In the genomic region with DNA sequence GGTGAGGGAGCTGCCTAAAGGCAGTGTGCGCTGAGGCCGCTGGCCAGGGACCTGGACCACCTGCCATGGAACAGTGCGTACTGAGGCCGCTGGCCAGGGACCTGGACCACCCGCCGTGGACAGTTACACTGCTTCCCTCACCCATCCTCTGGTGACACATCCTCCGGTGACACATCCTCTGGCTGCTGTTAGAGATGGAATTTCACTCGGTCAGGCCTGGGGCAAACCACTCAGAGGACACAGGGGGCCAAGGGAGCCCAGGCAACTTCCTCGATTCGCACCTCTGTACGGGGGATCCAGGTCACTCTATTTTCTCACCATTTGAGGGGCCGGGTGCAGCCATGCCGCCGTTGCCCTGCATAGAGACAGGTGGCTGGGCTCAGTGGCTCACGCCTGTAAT, we compare ENCODE assay signal across 2 cellular contexts.
TF ChIP-seq lines count a peak whose summit lies in the region.

No MANE protein-coding gene starts in this region.

TF ChIP-seq in SK-N-SH treated with all-trans-retinoic acid at 6 μM for 48 hours, 23 proteins besides CTCF, POLR2A, EP300 and RAD21 (continued from another document):
- TF ChIP-seq, protein P1, sequence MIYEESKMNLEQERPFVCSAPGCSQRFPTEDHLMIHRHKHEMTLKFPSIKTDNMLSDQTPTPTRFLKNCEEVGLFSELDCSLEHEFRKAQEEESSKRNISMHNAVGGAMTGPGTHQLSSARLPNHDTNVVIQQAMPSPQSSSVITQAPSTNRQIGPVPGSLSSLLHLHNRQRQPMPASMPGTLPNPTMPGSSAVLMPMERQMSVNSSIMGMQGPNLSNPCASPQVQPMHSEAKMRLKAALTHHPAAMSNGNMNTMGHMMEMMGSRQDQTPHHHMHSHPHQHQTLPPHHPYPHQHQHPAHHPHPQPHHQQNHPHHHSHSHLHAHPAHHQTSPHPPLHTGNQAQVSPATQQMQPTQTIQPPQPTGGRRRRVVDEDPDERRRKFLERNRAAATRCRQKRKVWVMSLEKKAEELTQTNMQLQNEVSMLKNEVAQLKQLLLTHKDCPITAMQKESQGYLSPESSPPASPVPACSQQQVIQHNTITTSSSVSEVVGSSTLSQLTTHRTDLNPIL (CRISPR knock-in tag; IDR thresholded peaks at IDR 0.05; ENCODE audit: low read depth): no peak
- TF ChIP-seq ARNTL (CRISPR knock-in tag; IDR thresholded peaks at IDR 0.05; ENCODE audit: borderline replicate concordance, low read depth) (no peak), TOX (CRISPR knock-in tag; IDR thresholded peaks at IDR 0.05; ENCODE audit: borderline replicate concordance) (no peak), SNAI2 (CRISPR knock-in tag; IDR thresholded peaks at IDR 0.05) (no peak), CSDC2 (CRISPR knock-in tag; IDR thresholded peaks at IDR 0.05) (no peak), ISL1 (CRISPR knock-in tag; IDR thresholded peaks at IDR 0.05) (no peak), ZC3H10 (CRISPR knock-in tag; IDR thresholded peaks at IDR 0.05) (no peak), ZFP3 (CRISPR knock-in tag; IDR thresholded peaks at IDR 0.05) (no peak)

TF ChIP-seq in SK-N-SH, 30 proteins besides CTCF, POLR2A, EP300 and RAD21 (continued from another document):
- TF ChIP-seq, protein P2, sequence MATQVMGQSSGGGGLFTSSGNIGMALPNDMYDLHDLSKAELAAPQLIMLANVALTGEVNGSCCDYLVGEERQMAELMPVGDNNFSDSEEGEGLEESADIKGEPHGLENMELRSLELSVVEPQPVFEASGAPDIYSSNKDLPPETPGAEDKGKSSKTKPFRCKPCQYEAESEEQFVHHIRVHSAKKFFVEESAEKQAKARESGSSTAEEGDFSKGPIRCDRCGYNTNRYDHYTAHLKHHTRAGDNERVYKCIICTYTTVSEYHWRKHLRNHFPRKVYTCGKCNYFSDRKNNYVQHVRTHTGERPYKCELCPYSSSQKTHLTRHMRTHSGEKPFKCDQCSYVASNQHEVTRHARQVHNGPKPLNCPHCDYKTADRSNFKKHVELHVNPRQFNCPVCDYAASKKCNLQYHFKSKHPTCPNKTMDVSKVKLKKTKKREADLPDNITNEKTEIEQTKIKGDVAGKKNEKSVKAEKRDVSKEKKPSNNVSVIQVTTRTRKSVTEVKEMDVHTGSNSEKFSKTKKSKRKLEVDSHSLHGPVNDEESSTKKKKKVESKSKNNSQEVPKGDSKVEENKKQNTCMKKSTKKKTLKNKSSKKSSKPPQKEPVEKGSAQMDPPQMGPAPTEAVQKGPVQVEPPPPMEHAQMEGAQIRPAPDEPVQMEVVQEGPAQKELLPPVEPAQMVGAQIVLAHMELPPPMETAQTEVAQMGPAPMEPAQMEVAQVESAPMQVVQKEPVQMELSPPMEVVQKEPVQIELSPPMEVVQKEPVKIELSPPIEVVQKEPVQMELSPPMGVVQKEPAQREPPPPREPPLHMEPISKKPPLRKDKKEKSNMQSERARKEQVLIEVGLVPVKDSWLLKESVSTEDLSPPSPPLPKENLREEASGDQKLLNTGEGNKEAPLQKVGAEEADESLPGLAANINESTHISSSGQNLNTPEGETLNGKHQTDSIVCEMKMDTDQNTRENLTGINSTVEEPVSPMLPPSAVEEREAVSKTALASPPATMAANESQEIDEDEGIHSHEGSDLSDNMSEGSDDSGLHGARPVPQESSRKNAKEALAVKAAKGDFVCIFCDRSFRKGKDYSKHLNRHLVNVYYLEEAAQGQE (IDR thresholded peaks at IDR 0.05; ENCODE audit: low read depth, low read length): no peak
- no peak for TF ChIP-seq JUND (IDR thresholded peaks at IDR 0.05)
- TF ChIP-seq RXRA (IDR thresholded peaks at IDR 0.05; ENCODE audit: borderline replicate concordance, low read depth): no peak
- no peak for TF ChIP-seq SMC3 (IDR thresholded peaks at IDR 0.05; ENCODE audit: low read depth, low read length)
- TF ChIP-seq YY1 (IDR thresholded peaks at IDR 0.05; ENCODE audit: low read depth): no peak
- TF ChIP-seq FOXM1 (IDR thresholded peaks at IDR 0.05; ENCODE audit: low read depth): no peak
- TF ChIP-seq SIN3A (IDR thresholded peaks at IDR 0.05; ENCODE audit: borderline replicate concordance, low read depth, low read length): no peak
- no peak for TF ChIP-seq FOXJ3 (CRISPR knock-in tag; IDR thresholded peaks at IDR 0.05)
